8 cellular contexts compared by ENCODE assay signal in the genomic region with DNA sequence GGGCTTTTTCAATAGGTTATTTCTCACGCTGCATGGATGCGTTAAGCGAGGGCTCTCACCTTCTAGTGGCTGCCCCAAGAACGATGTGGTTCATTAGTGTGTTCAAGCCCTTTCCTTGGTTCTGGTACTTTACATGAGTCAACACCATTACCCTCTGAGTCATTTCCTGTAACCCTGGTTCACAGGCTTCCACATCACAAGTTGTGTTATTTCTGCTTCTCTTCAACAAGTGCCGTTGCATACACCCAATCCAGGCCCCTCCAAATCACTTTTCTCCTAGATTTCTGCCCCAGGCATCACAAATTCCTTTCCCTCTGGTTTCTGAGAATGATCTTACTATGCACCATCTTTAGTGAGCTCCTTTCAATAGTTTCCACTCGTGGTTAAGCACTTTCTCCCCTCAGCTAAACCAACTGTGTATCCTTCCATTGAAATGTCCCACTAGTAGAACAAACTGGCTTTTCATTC.
DNase-seq lines count a peak whose midpoint lies in the region; ATAC-seq, FAIRE-seq and TF ChIP-seq lines count a peak whose summit lies in the region.

No MANE protein-coding gene starts in this region.

- no peaks in the 10 kb centered on the region for H3K9me3 ChIP-seq in stomach
- no peaks in the 10 kb centered on the region for H3K9me3 ChIP-seq in kidney (ENCODE audit: control insufficient read depth in 1 of 2, low read length in 2 of 2)

- no peak overlapping the region for H3K9ac ChIP-seq in kidney (ENCODE audit: low read length in 2 of 2)

- 55 to 71% (median 67%) methylated on average over 6 of the region's 6 CpGs for WGBS in stomach, 5 donors

- TF ChIP-seq POLR2A in GM12892 (IDR thresholded peaks at IDR 0.05; ENCODE audit: low read depth, low read length) = no peak
- TF ChIP-seq POLR2A in stomach (IDR thresholded peaks at IDR 0.05) = no peak

- H3K27ac ChIP-seq in stomach (no peak overlapping the region), kidney (ENCODE audit: low read depth in 2 of 2, low read length in 2 of 2) (no peak overlapping the region)

- H3K27me3 Mint-ChIP-seq in activated T-cell treated with anti-CD3 and anti-CD28 coated beads, Interleukin-2, amount 50 U/mL, for 4 hours (ENCODE audit: low read depth) = peaks cover 9% of the 10 kb centered on the region

- no peak for FAIRE-seq in GM12892 (lab: Jason Lieb, UNC)
- FAIRE-seq in kidney (lab: Jason Lieb, UNC) = no peak

- H3K4me3 Mint-ChIP-seq in activated T-cell treated with anti-CD3 and anti-CD28 coated beads, Interleukin-2, amount 50 U/mL, for 4 hours = no peak overlapping the region

- peaks cover 11% of the 10 kb centered on the region for H3K4me1 Mint-ChIP-seq in activated T-cell treated with anti-CD3 and anti-CD28 coated beads, Interleukin-2, amount 50 U/mL, for 4 hours (ENCODE audit: low read depth)

- no peak for TF ChIP-seq CTCF in stomach (IDR thresholded peaks at IDR 0.05)
- TF ChIP-seq CTCF in kidney (IDR thresholded peaks at IDR 0.05; ENCODE audit: borderline replicate concordance, extremely low read depth, insufficient read depth) = no peak

- no peaks in the 10 kb centered on the region for H3K27me3 ChIP-seq in stomach

- H3K9me3 Mint-ChIP-seq in activated T-cell treated with anti-CD3 and anti-CD28 coated beads, Interleukin-2, amount 50 U/mL, for 4 hours = no peaks in the 10 kb centered on the region

- peak; percentile 79 for ATAC-seq in GM21737 (IDR thresholded peaks at IDR 0.05; ENCODE audit: unreplicated experiment)
- ATAC-seq in activated T-cell treated with anti-CD3 and anti-CD28 coated beads, Interleukin-2, amount 50 U/mL, for 4 hours = peak; percentile 92 to 99

- no peaks in the 10 kb centered on the region for H3K36me3 Mint-ChIP-seq in activated T-cell treated with anti-CD3 and anti-CD28 coated beads, Interleukin-2, amount 50 U/mL, for 4 hours (ENCODE audit: insufficient read depth)

- TF ChIP-seq EP300 in stomach (IDR thresholded peaks at IDR 0.05) = no peak

- H3K36me3 ChIP-seq in stomach (no peaks in the 10 kb centered on the region), kidney (ENCODE audit: control insufficient read depth in 1 of 2, insufficient read depth in 2 of 2, low read length in 2 of 2) (no peaks in the 10 kb centered on the region)

- in situ Hi-C loops in KBM-7 (cut with MboI; ENCODE audit: low pct_unique_long_range_greater_than_20kb, low sequenced_read_pairs) = no loop called here

- DNase-seq in GM12892 (ENCODE audit: insufficient read length) (peak; percentile 8), KBM-7 (peak; percentile 13), kidney tubule cell (ENCODE audit: low spot score) (peak; percentile 90), stomach (no peak), kidney (no peak), GDM1 (lab: John Stamatoyannopoulos, UW) (no peak)
- peak; percentile 8 for DNase-seq in activated T-cell treated with anti-CD3 and anti-CD28 coated beads, Interleukin-2, amount 50 U/mL, for 4 hours

- H3K4me3 ChIP-seq in stomach (no peak overlapping the region), kidney (ENCODE audit: low read length in 2 of 2) (no peak overlapping the region)

- intact Hi-C loops in stomach (cut with DNase I; ENCODE audit: low total_unique reads) (no loop called here), kidney (cut with DNase I) (no loop called here)

- H3K4me1 ChIP-seq in stomach = no peaks in the 10 kb centered on the region
- H3K4me1 ChIP-seq in kidney (ENCODE audit: control insufficient read depth in 1 of 2, insufficient read depth in 1 of 2, low read depth in 1 of 2, low read length in 2 of 2) = no peaks in the 10 kb centered on the region

Comparison
In these comparisons a context has a peak if more than half of its experiments do, and no peak if none do; other contexts are left out.
1. DNase-seq: peak in GM12892 (single experiment), KBM-7 (single experiment), activated T-cell treated with anti-CD3 and anti-CD28 coated beads, Interleukin-2, amount 50 U/mL, for 4 hours (single experiment) and kidney tubule cell (single experiment); none in stomach (single experiment), kidney (single experiment) and GDM1 (single experiment).